In genomic region chr20:36605309-36606170, GRCh38 we compare ENCODE assay signal across 8 cellular contexts. TPM values are rescaled to one million over a fixed set of nuclear protein-coding genes. Genes with fewer than 3 reads are reported as not detected.
DNase-seq lines count a peak whose midpoint lies in the region; ATAC-seq and TF ChIP-seq lines count a peak whose summit lies in the region.

TSS of gene RAB5IF (plus strand) at chr20:36605779. CDS start at chr20:36605952, 173 bp downstream.

- H3F3A ChIP-seq in MM.1S (ENCODE audit: insufficient read depth, low read length), result peaks cover 27% of the 10 kb centered on the region; the same call in 1 of the 2 replicates

- TF ChIP-seq CTCF in MM.1S (IDR thresholded peaks at IDR 0.05; ENCODE audit: low read length) (peak; percentile 89), foreskin keratinocyte (conservative IDR thresholded peaks at IDR 0.05) (peak; percentile 99), subcutaneous adipose tissue (IDR thresholded peaks at IDR 0.05; ENCODE audit: low read depth) (no peak)

- H3K27me3 ChIP-seq in HAP-1 (ENCODE audit: low read depth), result no peaks in the 10 kb centered on the region
- no peaks in the 10 kb centered on the region for H3K27me3 ChIP-seq in MM.1S (replicated peaks; ENCODE audit: insufficient read depth, low read length)
- no peaks in the 10 kb centered on the region for H3K27me3 ChIP-seq in foreskin keratinocyte
- no peaks in the 10 kb centered on the region for H3K27me3 ChIP-seq in neuron (ENCODE audit: insufficient read depth, low read length)

- H3K9ac ChIP-seq in MM.1S (ENCODE audit: low read length), result peak within 1 kb of the TSS; percentile 96

- H3K27ac ChIP-seq in MM.1S (ENCODE audit: low read length), result peak within 1 kb of the TSS; percentile 98
- H3K27ac ChIP-seq in foreskin keratinocyte, result peak within 1 kb of the TSS; percentile 62

- DNase-seq in GDM1 (lab: John Stamatoyannopoulos, UW) (peak; percentile 99), HAP-1 (ENCODE audit: low spot score in 2 of 2) (peak; percentile 97 to 99), MM.1S (peak; percentile 99), SIG-M5 treated with dmso at 0.1 percent for 504 hours (lab: John Stamatoyannopoulos, UW; ENCODE audit: unreplicated experiment) (peak; percentile 97), foreskin keratinocyte (peak; percentile 86 to 94)
- DNase-seq in activated gamma-delta T cell treated with anti-CD3 and anti-CD28 coated beads, Interleukin-2, amount 50 U/mL, for 16 hours (ENCODE audit: low read depth), result peak; percentile 99

- H3K4me3 ChIP-seq in HAP-1 (peak within 1 kb of the TSS; percentile 97), MM.1S (ENCODE audit: low read length) (peak within 1 kb of the TSS; percentile 97), neuron (ENCODE audit: low read length) (peak within 1 kb of the TSS; percentile 88)

- in situ Hi-C loops in HAP-1 (cut with MboI; ENCODE audit: low sequenced_read_pairs), result no loop called here

- H3K36me3 ChIP-seq in HAP-1 (replicated peaks) (peaks cover 35% of the 10 kb centered on the region), MM.1S (replicated peaks; ENCODE audit: insufficient read depth, low read length) (peaks cover 10% of the 10 kb centered on the region; the same call in 1 of the 2 replicates), neuron (ENCODE audit: insufficient read depth, low read length) (peaks cover 22% of the 10 kb centered on the region)

- H3K79me2 ChIP-seq in MM.1S (ENCODE audit: low read length), result peaks cover 43% of the 10 kb centered on the region

- peak; percentile 94 for ATAC-seq in foreskin keratinocyte

- H2AFZ ChIP-seq in MM.1S (ENCODE audit: low read length) (peak within 1 kb of the TSS; percentile 79), neuron (ENCODE audit: low read depth, low read length) (peak within 1 kb of the TSS; percentile 57)

- H4K20me1 ChIP-seq in MM.1S (ENCODE audit: insufficient read depth, low read length), result no peaks in the 10 kb centered on the region

- no peaks in the 10 kb centered on the region for H3K9me3 ChIP-seq in HAP-1
- H3K9me3 ChIP-seq in MM.1S (replicated peaks; ENCODE audit: insufficient read depth, low read length), result no peaks in the 10 kb centered on the region
- H3K9me3 ChIP-seq in neuron (ENCODE audit: low read length), result no peaks in the 10 kb centered on the region

- H3K4me1 ChIP-seq in HAP-1 (peaks cover 5% of the 10 kb centered on the region), MM.1S (ENCODE audit: low read length) (peaks cover 14% of the 10 kb centered on the region), foreskin keratinocyte (peaks cover 4% of the 10 kb centered on the region), neuron (ENCODE audit: insufficient read depth, low read length) (peaks cover 10% of the 10 kb centered on the region)

- peak within 1 kb of the TSS; percentile 87 for H3K4me2 ChIP-seq in MM.1S (ENCODE audit: low read depth, low read length)

- H3K9me2 ChIP-seq in MM.1S (replicated peaks; ENCODE audit: insufficient read depth, low read length), result no peaks in the 10 kb centered on the region

RNA-seq across cellular contexts. Expression of gene RAB5IF, which starts in this region (rescaled TPM):
- total RNA-seq in foreskin keratinocyte (109 and 111 TPM in 2 replicates), subcutaneous adipose tissue (100 to 1,000 TPM in 1 of 4 donors, 10 to 100 TPM in 3; 68.0 to 107 (median 79.1) TPM)
- 137 and 147 TPM in 2 replicates for polyA plus RNA-seq in foreskin keratinocyte

Comparison
In these comparisons a context has a peak if more than half of its experiments do, and no peak if none do; other contexts are left out.
1. Peak in every context shown above with its lines: DNase-seq, ATAC-seq, H3K4me3 ChIP-seq and H3K27ac ChIP-seq.